In the genomic region with DNA sequence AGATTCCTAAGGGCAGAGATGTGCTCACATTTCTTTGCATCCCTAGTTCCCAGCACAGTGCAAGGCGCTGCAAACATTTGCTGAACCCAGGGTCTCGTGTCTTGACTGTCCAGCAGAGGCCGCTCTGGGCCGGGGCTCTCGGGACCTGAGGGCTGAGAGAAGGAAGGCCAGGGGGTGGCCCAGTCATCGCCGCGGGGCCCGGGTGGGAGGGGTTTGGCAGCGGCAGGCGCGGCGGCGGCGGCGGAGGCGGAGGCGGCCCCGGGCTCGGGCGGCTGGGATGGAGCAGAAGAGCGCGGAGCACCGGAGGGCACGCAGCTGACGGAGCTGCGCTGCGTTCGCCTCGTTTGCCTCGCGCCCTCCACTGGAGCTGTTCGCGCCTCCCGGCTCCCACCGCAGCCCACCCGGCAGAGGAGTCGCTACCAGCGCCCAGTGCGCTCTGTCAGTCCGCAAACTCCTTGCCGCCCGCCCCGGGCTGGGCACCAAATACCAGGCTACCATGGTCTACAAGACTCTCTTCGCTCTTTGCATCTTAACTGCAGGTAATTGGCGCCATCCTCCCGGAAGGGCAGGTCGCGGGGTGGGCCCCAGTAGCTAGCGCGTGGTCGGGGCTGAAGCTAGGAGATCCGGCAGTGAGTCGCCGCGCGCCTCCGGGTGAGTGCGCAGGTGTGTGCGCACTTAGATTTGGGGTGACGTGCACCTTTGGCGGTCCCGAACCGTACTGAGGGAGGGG, we compare ENCODE assay signal across 2 cellular contexts.
A peak's percentile ranks its signal among the peaks of the same experiment; 100 is the strongest.
TF ChIP-seq lines count a peak whose summit lies in the region.

A gene with protein sequence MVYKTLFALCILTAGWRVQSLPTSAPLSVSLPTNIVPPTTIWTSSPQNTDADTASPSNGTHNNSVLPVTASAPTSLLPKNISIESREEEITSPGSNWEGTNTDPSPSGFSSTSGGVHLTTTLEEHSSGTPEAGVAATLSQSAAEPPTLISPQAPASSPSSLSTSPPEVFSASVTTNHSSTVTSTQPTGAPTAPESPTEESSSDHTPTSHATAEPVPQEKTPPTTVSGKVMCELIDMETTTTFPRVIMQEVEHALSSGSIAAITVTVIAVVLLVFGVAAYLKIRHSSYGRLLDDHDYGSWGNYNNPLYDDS (plus strand): TSS at position 285 of the 730 bp plus-strand sequence. CDS start 212 bp downstream, at position 497.

TF ChIP-seq in SK-N-SH treated with all-trans-retinoic acid at 6 μM for 48 hours, 23 proteins besides CTCF, POLR2A, EP300 and RAD21:
- TF ChIP-seq, protein P1, sequence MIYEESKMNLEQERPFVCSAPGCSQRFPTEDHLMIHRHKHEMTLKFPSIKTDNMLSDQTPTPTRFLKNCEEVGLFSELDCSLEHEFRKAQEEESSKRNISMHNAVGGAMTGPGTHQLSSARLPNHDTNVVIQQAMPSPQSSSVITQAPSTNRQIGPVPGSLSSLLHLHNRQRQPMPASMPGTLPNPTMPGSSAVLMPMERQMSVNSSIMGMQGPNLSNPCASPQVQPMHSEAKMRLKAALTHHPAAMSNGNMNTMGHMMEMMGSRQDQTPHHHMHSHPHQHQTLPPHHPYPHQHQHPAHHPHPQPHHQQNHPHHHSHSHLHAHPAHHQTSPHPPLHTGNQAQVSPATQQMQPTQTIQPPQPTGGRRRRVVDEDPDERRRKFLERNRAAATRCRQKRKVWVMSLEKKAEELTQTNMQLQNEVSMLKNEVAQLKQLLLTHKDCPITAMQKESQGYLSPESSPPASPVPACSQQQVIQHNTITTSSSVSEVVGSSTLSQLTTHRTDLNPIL (CRISPR knock-in tag; IDR thresholded peaks at IDR 0.05; ENCODE audit: low read depth) = no peak
- peak; percentile 94 for TF ChIP-seq ZFP3 (CRISPR knock-in tag; IDR thresholded peaks at IDR 0.05)

TF ChIP-seq in HepG2, 621 proteins besides CTCF, POLR2A, EP300 and RAD21 (continued from another document):
- TF ChIP-seq, protein P2, sequence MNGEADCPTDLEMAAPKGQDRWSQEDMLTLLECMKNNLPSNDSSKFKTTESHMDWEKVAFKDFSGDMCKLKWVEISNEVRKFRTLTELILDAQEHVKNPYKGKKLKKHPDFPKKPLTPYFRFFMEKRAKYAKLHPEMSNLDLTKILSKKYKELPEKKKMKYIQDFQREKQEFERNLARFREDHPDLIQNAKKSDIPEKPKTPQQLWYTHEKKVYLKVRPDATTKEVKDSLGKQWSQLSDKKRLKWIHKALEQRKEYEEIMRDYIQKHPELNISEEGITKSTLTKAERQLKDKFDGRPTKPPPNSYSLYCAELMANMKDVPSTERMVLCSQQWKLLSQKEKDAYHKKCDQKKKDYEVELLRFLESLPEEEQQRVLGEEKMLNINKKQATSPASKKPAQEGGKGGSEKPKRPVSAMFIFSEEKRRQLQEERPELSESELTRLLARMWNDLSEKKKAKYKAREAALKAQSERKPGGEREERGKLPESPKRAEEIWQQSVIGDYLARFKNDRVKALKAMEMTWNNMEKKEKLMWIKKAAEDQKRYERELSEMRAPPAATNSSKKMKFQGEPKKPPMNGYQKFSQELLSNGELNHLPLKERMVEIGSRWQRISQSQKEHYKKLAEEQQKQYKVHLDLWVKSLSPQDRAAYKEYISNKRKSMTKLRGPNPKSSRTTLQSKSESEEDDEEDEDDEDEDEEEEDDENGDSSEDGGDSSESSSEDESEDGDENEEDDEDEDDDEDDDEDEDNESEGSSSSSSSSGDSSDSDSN (CRISPR knock-in tag; IDR thresholded peaks at IDR 0.05) = peak; percentile 49; the same call in 1 of the 2 replicates
- peak; percentile 75 for TF ChIP-seq STAG1 (CRISPR knock-in tag; IDR thresholded peaks at IDR 0.05)
- TF ChIP-seq, protein P3, sequence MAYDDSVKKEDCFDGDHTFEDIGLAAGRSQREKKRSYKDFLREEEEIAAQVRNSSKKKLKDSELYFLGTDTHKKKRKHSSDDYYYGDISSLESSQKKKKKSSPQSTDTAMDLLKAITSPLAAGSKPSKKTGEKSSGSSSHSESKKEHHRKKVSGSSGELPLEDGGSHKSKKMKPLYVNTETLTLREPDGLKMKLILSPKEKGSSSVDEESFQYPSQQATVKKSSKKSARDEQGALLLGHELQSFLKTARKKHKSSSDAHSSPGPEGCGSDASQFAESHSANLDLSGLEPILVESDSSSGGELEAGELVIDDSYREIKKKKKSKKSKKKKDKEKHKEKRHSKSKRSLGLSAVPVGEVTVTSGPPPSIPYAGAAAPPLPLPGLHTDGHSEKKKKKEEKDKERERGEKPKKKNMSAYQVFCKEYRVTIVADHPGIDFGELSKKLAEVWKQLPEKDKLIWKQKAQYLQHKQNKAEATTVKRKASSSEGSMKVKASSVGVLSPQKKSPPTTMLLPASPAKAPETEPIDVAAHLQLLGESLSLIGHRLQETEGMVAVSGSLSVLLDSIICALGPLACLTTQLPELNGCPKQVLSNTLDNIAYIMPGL (CRISPR knock-in tag; IDR thresholded peaks at IDR 0.05; ENCODE audit: borderline replicate concordance in 1 of 2, low read depth in 1 of 2) = peak in 1 of 2 experiments; percentile 24; a peak in 1 of 4 replicates
- no peak for TF ChIP-seq PHF8 (CRISPR knock-in tag; IDR thresholded peaks at IDR 0.05)
- TF ChIP-seq, protein P4, sequence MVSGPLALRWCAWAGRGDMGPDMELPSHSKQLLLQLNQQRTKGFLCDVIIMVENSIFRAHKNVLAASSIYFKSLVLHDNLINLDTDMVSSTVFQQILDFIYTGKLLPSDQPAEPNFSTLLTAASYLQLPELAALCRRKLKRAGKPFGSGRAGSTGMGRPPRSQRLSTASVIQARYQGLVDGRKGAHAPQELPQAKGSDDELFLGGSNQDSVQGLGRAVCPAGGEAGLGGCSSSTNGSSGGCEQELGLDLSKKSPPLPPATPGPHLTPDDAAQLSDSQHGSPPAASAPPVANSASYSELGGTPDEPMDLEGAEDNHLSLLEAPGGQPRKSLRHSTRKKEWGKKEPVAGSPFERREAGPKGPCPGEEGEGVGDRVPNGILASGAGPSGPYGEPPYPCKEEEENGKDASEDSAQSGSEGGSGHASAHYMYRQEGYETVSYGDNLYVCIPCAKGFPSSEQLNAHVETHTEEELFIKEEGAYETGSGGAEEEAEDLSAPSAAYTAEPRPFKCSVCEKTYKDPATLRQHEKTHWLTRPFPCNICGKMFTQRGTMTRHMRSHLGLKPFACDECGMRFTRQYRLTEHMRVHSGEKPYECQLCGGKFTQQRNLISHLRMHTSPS (CRISPR knock-in tag; IDR thresholded peaks at IDR 0.05; ENCODE audit: low read depth) = no peak
- no peak for TF ChIP-seq ZBTB3 (CRISPR knock-in tag; IDR thresholded peaks at IDR 0.05; ENCODE audit: borderline replicate concordance, low read depth)
- TF ChIP-seq, protein P5, sequence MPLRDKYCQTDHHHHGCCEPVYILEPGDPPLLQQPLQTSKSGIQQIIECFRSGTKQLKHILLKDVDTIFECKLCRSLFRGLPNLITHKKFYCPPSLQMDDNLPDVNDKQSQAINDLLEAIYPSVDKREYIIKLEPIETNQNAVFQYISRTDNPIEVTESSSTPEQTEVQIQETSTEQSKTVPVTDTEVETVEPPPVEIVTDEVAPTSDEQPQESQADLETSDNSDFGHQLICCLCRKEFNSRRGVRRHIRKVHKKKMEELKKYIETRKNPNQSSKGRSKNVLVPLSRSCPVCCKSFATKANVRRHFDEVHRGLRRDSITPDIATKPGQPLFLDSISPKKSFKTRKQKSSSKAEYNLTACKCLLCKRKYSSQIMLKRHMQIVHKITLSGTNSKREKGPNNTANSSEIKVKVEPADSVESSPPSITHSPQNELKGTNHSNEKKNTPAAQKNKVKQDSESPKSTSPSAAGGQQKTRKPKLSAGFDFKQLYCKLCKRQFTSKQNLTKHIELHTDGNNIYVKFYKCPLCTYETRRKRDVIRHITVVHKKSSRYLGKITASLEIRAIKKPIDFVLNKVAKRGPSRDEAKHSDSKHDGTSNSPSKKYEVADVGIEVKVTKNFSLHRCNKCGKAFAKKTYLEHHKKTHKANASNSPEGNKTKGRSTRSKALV (CRISPR knock-in tag; IDR thresholded peaks at IDR 0.05) = peak; percentile 62
- TF ChIP-seq MYC (CRISPR knock-in tag; IDR thresholded peaks at IDR 0.05; ENCODE audit: borderline replicate concordance) = peak; percentile 18; the same call in 1 of the 2 replicates
- no peak for TF ChIP-seq ATAD3A (CRISPR knock-in tag; IDR thresholded peaks at IDR 0.05)
- TF ChIP-seq SRF (IDR thresholded peaks at IDR 0.05; ENCODE audit: low read depth, low read length) = no peak
- TF ChIP-seq ZFX (CRISPR knock-in tag; IDR thresholded peaks at IDR 0.05; ENCODE audit: low read depth) = peak; percentile 21; the same call in 1 of the 2 replicates
- TF ChIP-seq XRCC5 (optimal IDR thresholded peaks at IDR 0.05; ENCODE audit: low read length) = peak; percentile 67
- peak; percentile 44; the same call in 1 of the 2 replicates for TF ChIP-seq GABPB1 (CRISPR knock-in tag; IDR thresholded peaks at IDR 0.05)
- TF ChIP-seq, protein P6, sequence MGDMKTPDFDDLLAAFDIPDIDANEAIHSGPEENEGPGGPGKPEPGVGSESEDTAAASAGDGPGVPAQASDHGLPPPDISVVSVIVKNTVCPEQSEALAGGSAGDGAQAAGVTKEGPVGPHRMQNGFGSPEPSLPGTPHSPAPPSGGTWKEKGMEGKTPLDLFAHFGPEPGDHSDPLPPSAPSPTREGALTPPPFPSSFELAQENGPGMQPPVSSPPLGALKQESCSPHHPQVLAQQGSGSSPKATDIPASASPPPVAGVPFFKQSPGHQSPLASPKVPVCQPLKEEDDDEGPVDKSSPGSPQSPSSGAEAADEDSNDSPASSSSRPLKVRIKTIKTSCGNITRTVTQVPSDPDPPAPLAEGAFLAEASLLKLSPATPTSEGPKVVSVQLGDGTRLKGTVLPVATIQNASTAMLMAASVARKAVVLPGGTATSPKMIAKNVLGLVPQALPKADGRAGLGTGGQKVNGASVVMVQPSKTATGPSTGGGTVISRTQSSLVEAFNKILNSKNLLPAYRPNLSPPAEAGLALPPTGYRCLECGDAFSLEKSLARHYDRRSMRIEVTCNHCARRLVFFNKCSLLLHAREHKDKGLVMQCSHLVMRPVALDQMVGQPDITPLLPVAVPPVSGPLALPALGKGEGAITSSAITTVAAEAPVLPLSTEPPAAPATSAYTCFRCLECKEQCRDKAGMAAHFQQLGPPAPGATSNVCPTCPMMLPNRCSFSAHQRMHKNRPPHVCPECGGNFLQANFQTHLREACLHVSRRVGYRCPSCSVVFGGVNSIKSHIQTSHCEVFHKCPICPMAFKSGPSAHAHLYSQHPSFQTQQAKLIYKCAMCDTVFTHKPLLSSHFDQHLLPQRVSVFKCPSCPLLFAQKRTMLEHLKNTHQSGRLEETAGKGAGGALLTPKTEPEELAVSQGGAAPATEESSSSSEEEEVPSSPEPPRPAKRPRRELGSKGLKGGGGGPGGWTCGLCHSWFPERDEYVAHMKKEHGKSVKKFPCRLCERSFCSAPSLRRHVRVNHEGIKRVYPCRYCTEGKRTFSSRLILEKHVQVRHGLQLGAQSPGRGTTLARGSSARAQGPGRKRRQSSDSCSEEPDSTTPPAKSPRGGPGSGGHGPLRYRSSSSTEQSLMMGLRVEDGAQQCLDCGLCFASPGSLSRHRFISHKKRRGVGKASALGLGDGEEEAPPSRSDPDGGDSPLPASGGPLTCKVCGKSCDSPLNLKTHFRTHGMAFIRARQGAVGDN (CRISPR knock-in tag; IDR thresholded peaks at IDR 0.05) = peak; percentile 44; the same call in 1 of the 2 replicates
- TF ChIP-seq KDM2A (CRISPR knock-in tag; IDR thresholded peaks at IDR 0.05; ENCODE audit: borderline replicate concordance, low read depth) = peak; percentile 44; the same call in 1 of the 2 replicates
- TF ChIP-seq MTF2 (CRISPR knock-in tag; IDR thresholded peaks at IDR 0.05; ENCODE audit: borderline replicate concordance) = peak; percentile 74; the same call in 1 of the 2 replicates
- TF ChIP-seq, protein P7, sequence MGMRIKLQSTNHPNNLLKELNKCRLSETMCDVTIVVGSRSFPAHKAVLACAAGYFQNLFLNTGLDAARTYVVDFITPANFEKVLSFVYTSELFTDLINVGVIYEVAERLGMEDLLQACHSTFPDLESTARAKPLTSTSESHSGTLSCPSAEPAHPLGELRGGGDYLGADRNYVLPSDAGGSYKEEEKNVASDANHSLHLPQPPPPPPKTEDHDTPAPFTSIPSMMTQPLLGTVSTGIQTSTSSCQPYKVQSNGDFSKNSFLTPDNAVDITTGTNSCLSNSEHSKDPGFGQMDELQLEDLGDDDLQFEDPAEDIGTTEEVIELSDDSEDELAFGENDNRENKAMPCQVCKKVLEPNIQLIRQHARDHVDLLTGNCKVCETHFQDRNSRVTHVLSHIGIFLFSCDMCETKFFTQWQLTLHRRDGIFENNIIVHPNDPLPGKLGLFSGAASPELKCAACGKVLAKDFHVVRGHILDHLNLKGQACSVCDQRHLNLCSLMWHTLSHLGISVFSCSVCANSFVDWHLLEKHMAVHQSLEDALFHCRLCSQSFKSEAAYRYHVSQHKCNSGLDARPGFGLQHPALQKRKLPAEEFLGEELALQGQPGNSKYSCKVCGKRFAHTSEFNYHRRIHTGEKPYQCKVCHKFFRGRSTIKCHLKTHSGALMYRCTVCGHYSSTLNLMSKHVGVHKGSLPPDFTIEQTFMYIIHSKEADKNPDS (CRISPR knock-in tag; IDR thresholded peaks at IDR 0.05) = no peak
- TF ChIP-seq, protein P8, sequence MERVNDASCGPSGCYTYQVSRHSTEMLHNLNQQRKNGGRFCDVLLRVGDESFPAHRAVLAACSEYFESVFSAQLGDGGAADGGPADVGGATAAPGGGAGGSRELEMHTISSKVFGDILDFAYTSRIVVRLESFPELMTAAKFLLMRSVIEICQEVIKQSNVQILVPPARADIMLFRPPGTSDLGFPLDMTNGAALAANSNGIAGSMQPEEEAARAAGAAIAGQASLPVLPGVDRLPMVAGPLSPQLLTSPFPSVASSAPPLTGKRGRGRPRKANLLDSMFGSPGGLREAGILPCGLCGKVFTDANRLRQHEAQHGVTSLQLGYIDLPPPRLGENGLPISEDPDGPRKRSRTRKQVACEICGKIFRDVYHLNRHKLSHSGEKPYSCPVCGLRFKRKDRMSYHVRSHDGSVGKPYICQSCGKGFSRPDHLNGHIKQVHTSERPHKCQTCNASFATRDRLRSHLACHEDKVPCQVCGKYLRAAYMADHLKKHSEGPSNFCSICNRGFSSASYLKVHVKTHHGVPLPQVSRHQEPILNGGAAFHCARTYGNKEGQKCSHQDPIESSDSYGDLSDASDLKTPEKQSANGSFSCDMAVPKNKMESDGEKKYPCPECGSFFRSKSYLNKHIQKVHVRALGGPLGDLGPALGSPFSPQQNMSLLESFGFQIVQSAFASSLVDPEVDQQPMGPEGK (CRISPR knock-in tag; IDR thresholded peaks at IDR 0.05) = peak; percentile 39; the same call in 1 of the 2 replicates
- TF ChIP-seq HOXA3 (CRISPR knock-in tag; IDR thresholded peaks at IDR 0.05) = 0 out of 2 replicates have a peak, but pooled peaks have one; percentile 18
- peak; percentile 98 for TF ChIP-seq HNRNPLL (IDR thresholded peaks at IDR 0.05; ENCODE audit: low read depth, low read length, poor library complexity, severe bottlenecking)
